20 cellular contexts compared by ENCODE assay signal in the genomic region with DNA sequence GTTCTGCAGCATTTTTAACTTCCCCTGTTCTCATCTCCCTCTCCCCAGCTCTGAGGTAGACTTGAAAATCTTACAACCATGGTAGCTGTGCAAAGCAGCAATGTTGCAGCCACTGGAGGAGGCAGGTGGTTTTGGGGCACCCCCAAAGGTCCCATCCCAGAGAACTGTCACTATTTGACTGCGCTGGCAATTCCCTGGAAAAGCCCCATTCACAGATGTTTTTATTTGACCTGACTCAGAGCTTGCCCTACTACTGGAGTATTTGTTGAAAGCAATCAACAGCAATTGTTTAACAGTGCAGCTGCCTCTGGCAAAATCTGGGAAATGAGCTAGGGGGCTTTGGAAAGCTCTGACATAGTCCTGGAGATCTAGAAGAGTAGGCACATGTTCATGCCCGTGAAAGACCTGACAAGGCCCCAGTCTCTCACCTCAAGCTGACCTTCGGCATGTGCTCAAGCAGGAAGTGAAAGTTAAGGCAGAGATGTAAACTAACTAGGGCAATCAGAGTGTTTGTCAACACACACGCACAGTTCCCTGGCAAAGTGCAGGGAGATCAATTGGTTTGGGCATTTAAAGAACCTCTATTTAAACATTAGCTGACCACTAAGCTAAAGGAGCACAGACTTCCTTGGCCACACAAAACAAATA. TPM values are rescaled to one million over a fixed set of nuclear protein-coding genes. Genes with fewer than 3 reads are reported as not detected.
DNase-seq lines count a peak whose midpoint lies in the region; ATAC-seq and TF ChIP-seq lines count a peak whose summit lies in the region.
"Had no signal": no experiment of that assay in that cellular context is flagged by ENCODE, and none has a peak within 500 bp of the region (broad histone marks: within the 10 kb centered on the region; RNA-seq: fewer than 3 reads in every experiment).

No MANE protein-coding gene starts in this region.

- H3K4me3 ChIP-seq in DOHH2 (ENCODE audit: low read length): peak overlapping the region; percentile 46
- H3K4me3 ChIP-seq: colonic mucosa, GM23338, heart right ventricle, psoas muscle, tibial artery had no signal

- H3K36me3 Mint-ChIP-seq in activated B cell treated with CpG ODN at 0.5 μM for 24 hours (ENCODE audit: low read depth) (no peaks in the 10 kb centered on the region), progenitor cell of endocrine pancreas (ENCODE audit: insufficient read depth) (no peaks in the 10 kb centered on the region)
- H3K36me3 Mint-ChIP-seq in natural killer cell treated with Interleukin-12 subunit alpha and Interleukin-12 subunit beta and Interleukin-15 and Interleukin-18, amount 100 ng/mL, for 72 hours: no peaks in the 10 kb centered on the region

- H3K9me3 ChIP-seq in DOHH2 (ENCODE audit: control insufficient read depth, insufficient read depth, low read length): peaks cover 3% of the 10 kb centered on the region; the same call in 1 of the 2 replicates
- H3K9me3 ChIP-seq: colonic mucosa, psoas muscle, tibial artery had no signal

- peak overlapping the region; percentile 51 for H3K4me2 ChIP-seq in DOHH2 (ENCODE audit: low read length)
- H3K4me2 ChIP-seq: GM23338 had no signal

- CTCF ChIA-PET in activated B cell treated with CpG ODN at 0.5 μM for 24 hours (lab: Charles Lee): interaction anchor here (0.7 to 2.1 kb wide), 8 partner anchors 10 to 180 kb away, joined by 3 to 6 read pairs (median 3); partner anchors contain the start of gene PIK3R5

- ATAC-seq in HG02588 (IDR thresholded peaks at IDR 0.05; ENCODE audit: unreplicated experiment) (peak; percentile 49), activated B cell treated with CpG ODN at 0.5 μM for 24 hours (ENCODE audit: low read depth) (peak; percentile 62)
- ATAC-seq in natural killer cell treated with Interleukin-12 subunit alpha and Interleukin-12 subunit beta and Interleukin-15 and Interleukin-18, amount 100 ng/mL, for 72 hours: peak; percentile 36 to 78
- ATAC-seq: GM23338, heart right ventricle, psoas muscle had no signal

- DNase-seq in activated B cell treated with CpG ODN at 0.5 μM for 24 hours (no peak), progenitor cell of endocrine pancreas (ENCODE audit: low spot score, unreplicated experiment) (no peak), D341Med (ENCODE audit: low spot score) (no peak), medulla oblongata (ENCODE audit: extremely low spot score) (no peak), middle frontal gyrus (ENCODE audit: extremely low spot score, low spot score) (no peak)
- no peak for DNase-seq in natural killer cell treated with Interleukin-12 subunit alpha and Interleukin-12 subunit beta and Interleukin-15 and Interleukin-18, amount 100 ng/mL, for 72 hours (ENCODE audit: low spot score)
- DNase-seq: activated CD4-positive, alpha-beta T cell treated with anti-CD3 and anti-CD28 coated beads, Interleukin-2, amount 50 U/mL, for 48 hours; C1 segment of cervical spinal cord; colonic mucosa; heart right ventricle; KBM-7; kidney; NCI-H146; NCI-H524 treated with DMSO at 0.1 percent for 48 hours; psoas muscle; tibial artery had no signal

- no peaks in the 10 kb centered on the region for H3K36me3 ChIP-seq in DOHH2 (ENCODE audit: control insufficient read depth, low read length)
- H3K36me3 ChIP-seq: colonic mucosa, heart right ventricle, tibial artery had no signal

- POLR2A ChIA-PET in activated B cell treated with CpG ODN at 0.5 μM for 24 hours (lab: Charles Lee): interaction anchor here (1.1 to 1.3 kb wide), 2 partner anchors 19 to 127 kb away, joined by 6 to 9 read pairs; no protein-coding TSS in a partner anchor

- intact Hi-C loops in activated B cell treated with CpG ODN at 0.5 μM for 24 hours (cut with micrococcal nuclease): no loop called here

- H3K9me2 ChIP-seq in DOHH2 (replicated peaks; ENCODE audit: control insufficient read depth, low read length): no peaks in the 10 kb centered on the region

- no peaks in the 10 kb centered on the region for H3K27me3 ChIP-seq in DOHH2 (ENCODE audit: control insufficient read depth, low read length)
- H3K27me3 ChIP-seq: colonic mucosa, tibial artery had no signal

- peak overlapping the region; percentile 31 for H3K27ac Mint-ChIP-seq in activated B cell treated with CpG ODN at 0.5 μM for 24 hours
- H3K27ac Mint-ChIP-seq in natural killer cell treated with Interleukin-12 subunit alpha and Interleukin-12 subunit beta and Interleukin-15 and Interleukin-18, amount 100 ng/mL, for 72 hours: peak overlapping the region; percentile 7 to 18
- H3K27ac Mint-ChIP-seq in progenitor cell of endocrine pancreas: no peak overlapping the region
- H3K27ac Mint-ChIP-seq: GM23338 had no signal

- no peaks in the 10 kb centered on the region for H3K27me3 Mint-ChIP-seq in activated B cell treated with CpG ODN at 0.5 μM for 24 hours
- H3K27me3 Mint-ChIP-seq in natural killer cell treated with Interleukin-12 subunit alpha and Interleukin-12 subunit beta and Interleukin-15 and Interleukin-18, amount 100 ng/mL, for 72 hours: no peaks in the 10 kb centered on the region
- H3K27me3 Mint-ChIP-seq in progenitor cell of endocrine pancreas: peaks cover 5% of the 10 kb centered on the region

- H3K4me1 Mint-ChIP-seq in activated B cell treated with CpG ODN at 0.5 μM for 24 hours (peaks cover 18% of the 10 kb centered on the region), progenitor cell of endocrine pancreas (ENCODE audit: low read depth) (no peaks in the 10 kb centered on the region)
- H3K4me1 Mint-ChIP-seq in natural killer cell treated with Interleukin-12 subunit alpha and Interleukin-12 subunit beta and Interleukin-15 and Interleukin-18, amount 100 ng/mL, for 72 hours (ENCODE audit: low read depth in 2 of 2): peaks cover 19 to 23% of the 10 kb centered on the region in 2 donors
- H3K4me1 Mint-ChIP-seq: GM23338 had no signal

- no peak overlapping the region for H3K27ac ChIP-seq in DOHH2 (ENCODE audit: low read depth, low read length)
- H3K27ac ChIP-seq: colonic mucosa, heart right ventricle, psoas muscle, RWPE1, tibial artery had no signal

- peaks cover 15% of the 10 kb centered on the region for H3K4me1 ChIP-seq in DOHH2 (ENCODE audit: control insufficient read depth, low read length)
- H3K4me1 ChIP-seq: colonic mucosa, psoas muscle, tibial artery had no signal

- no peaks in the 10 kb centered on the region for H3K79me2 ChIP-seq in DOHH2 (ENCODE audit: control insufficient read depth, low read length)

- H3F3A ChIP-seq in DOHH2 (ENCODE audit: control insufficient read depth, insufficient read depth): no peaks in the 10 kb centered on the region

- TF ChIP-seq CTCF in DOHH2 (IDR thresholded peaks at IDR 0.05; ENCODE audit: low read depth, low read length, poor library complexity, severe bottlenecking) (no peak), activated B cell treated with CpG ODN at 0.5 μM for 24 hours (IDR thresholded peaks at IDR 0.05) (no peak), progenitor cell of endocrine pancreas (IDR thresholded peaks at IDR 0.05; ENCODE audit: unreplicated experiment) (no peak)

- peak overlapping the region; percentile 24 for H3K4me3 Mint-ChIP-seq in activated B cell treated with CpG ODN at 0.5 μM for 24 hours
- H3K4me3 Mint-ChIP-seq in natural killer cell treated with Interleukin-12 subunit alpha and Interleukin-12 subunit beta and Interleukin-15 and Interleukin-18, amount 100 ng/mL, for 72 hours: no peak overlapping the region
- no peak overlapping the region for H3K4me3 Mint-ChIP-seq in progenitor cell of endocrine pancreas (ENCODE audit: low read depth)
- H3K4me3 Mint-ChIP-seq: GM23338 had no signal

- H3K9me3 Mint-ChIP-seq in activated B cell treated with CpG ODN at 0.5 μM for 24 hours (peaks cover 10% of the 10 kb centered on the region), progenitor cell of endocrine pancreas (ENCODE audit: low read depth) (peaks cover 14% of the 10 kb centered on the region)
- H3K9me3 Mint-ChIP-seq in natural killer cell treated with Interleukin-12 subunit alpha and Interleukin-12 subunit beta and Interleukin-15 and Interleukin-18, amount 100 ng/mL, for 72 hours: no peaks in the 10 kb centered on the region

- no peaks in the 10 kb centered on the region for H4K20me1 ChIP-seq in DOHH2 (ENCODE audit: control insufficient read depth, insufficient read depth, low read depth, low read length)

RNA-seq across cellular contexts. Expression of gene PIK3R5, which starts 19.7 kb away (rescaled TPM):
- total RNA-seq in activated B cell treated with CpG ODN at 0.5 μM for 24 hours (31.0 and 34.2 TPM in 2 replicates), progenitor cell of endocrine pancreas (0.29 and 0.50 TPM in 2 replicates)
- total RNA-seq in natural killer cell treated with Interleukin-12 subunit alpha and Interleukin-12 subunit beta and Interleukin-15 and Interleukin-18, amount 100 ng/mL, for 72 hours: 100 to 1,000 TPM; 112 to 119 TPM

RNA-seq across cellular contexts. Expression of gene NTN1, which starts 36.1 kb away (rescaled TPM):
- total RNA-seq in activated B cell treated with CpG ODN at 0.5 μM for 24 hours: 1.0 and 1.1 TPM in 2 replicates
- total RNA-seq in natural killer cell treated with Interleukin-12 subunit alpha and Interleukin-12 subunit beta and Interleukin-15 and Interleukin-18, amount 100 ng/mL, for 72 hours: under 1 TPM; 0.10 to 0.20 TPM
- 3.3 and 4.4 TPM in 2 replicates for total RNA-seq in progenitor cell of endocrine pancreas

Comparison
In these comparisons a context has a peak if more than half of its experiments do, and no peak if none do; other contexts are left out.
1. RNA of gene PIK3R5, which starts 19.7 kb away (total RNA-seq): 112 to 119 TPM in natural killer cell treated with Interleukin-12 subunit alpha and Interleukin-12 subunit beta and Interleukin-15 and Interleukin-18, amount 100 ng/mL, for 72 hours and 31.0 to 34.2 TPM in activated B cell treated with CpG ODN at 0.5 μM for 24 hours; 0.29 to 0.50 TPM in progenitor cell of endocrine pancreas; every median in the first group is over 10 times any median in the second.
2. Peak in every context shown above with its lines, with median percentiles within 50 percentile points of each other: ATAC-seq.